Comparison of ENCODE assay signal across 29 cellular contexts in genomic region chr12:21998295-21998694, GRCh38.
"Had no signal": no experiment of that assay in that cellular context is flagged by ENCODE, and none has a peak within 500 bp of the region (broad histone marks: within the 10 kb centered on the region; RNA-seq: fewer than 3 reads in every experiment).

No MANE protein-coding gene starts in this region.

- H3K4me3 Mint-ChIP-seq: stimulated activated effector memory CD8-positive, alpha-beta T cell treated with anti-CD3 and anti-CD28 coated beads, Interleukin-12 subunit alpha, Interleukin-12 subunit beta, amount 100 ng/mL, for 72 hours; stimulated activated memory B cell treated with anti-CD40 and anti-IgM and Interleukin-4, amounts not matched to agents 10 μg/mL and 1 μg/mL and 100 μg/mL, for 72 hours; stimulated activated naive B cell treated with anti-CD40 and anti-IgM and Interleukin-4, amounts not matched to agents 10 μg/mL and 1 μg/mL and 100 μg/mL, for 72 hours; stimulated activated naive CD8-positive, alpha-beta T cell treated with anti-CD3 and anti-CD28 coated beads, Interleukin-15, amount 100 ng/mL, for 72 hours; stimulated activated naive CD8-positive, alpha-beta T cell treated with anti-CD3 and anti-CD28 coated beads, Interleukin-15, Interleukin-2, amounts not matched to agents 100 ng/mL and 50 ng/mL, for 24 hours; type B pancreatic cell had no signal

- H3K27ac Mint-ChIP-seq: stimulated activated effector memory CD8-positive, alpha-beta T cell treated with anti-CD3 and anti-CD28 coated beads, Interleukin-12 subunit alpha, Interleukin-12 subunit beta, amount 100 ng/mL, for 72 hours; stimulated activated memory B cell treated with anti-CD40 and anti-IgM and Interleukin-4, amounts not matched to agents 10 μg/mL and 1 μg/mL and 100 μg/mL, for 72 hours; stimulated activated naive B cell treated with anti-CD40 and anti-IgM and Interleukin-4, amounts not matched to agents 10 μg/mL and 1 μg/mL and 100 μg/mL, for 72 hours; stimulated activated naive CD8-positive, alpha-beta T cell treated with anti-CD3 and anti-CD28 coated beads, Interleukin-15, amount 100 ng/mL, for 72 hours; stimulated activated naive CD8-positive, alpha-beta T cell treated with anti-CD3 and anti-CD28 coated beads, Interleukin-15, Interleukin-2, amounts not matched to agents 100 ng/mL and 50 ng/mL, for 24 hours; type B pancreatic cell had no signal

- FAIRE-seq: urothelium cell line had no signal

- H3K9me3 ChIP-seq: stomach, suprapubic skin, testis, thoracic aorta, thyroid gland, tibial artery, tibial nerve, transverse colon, upper lobe of left lung, upper lobe of right lung, uterus, vagina had no signal

- ATAC-seq: stimulated activated effector memory CD8-positive, alpha-beta T cell treated with anti-CD3 and anti-CD28 coated beads, Interleukin-12 subunit alpha, Interleukin-12 subunit beta, amount 100 ng/mL, for 72 hours; stimulated activated memory B cell treated with anti-CD40 and anti-IgM and Interleukin-4, amounts not matched to agents 10 μg/mL and 1 μg/mL and 100 μg/mL, for 72 hours; stimulated activated naive B cell treated with anti-CD40 and anti-IgM and Interleukin-4, amounts not matched to agents 10 μg/mL and 1 μg/mL and 100 μg/mL, for 72 hours; stimulated activated naive CD8-positive, alpha-beta T cell treated with anti-CD3 and anti-CD28 coated beads, Interleukin-15, amount 100 ng/mL, for 72 hours; stimulated activated naive CD8-positive, alpha-beta T cell treated with anti-CD3 and anti-CD28 coated beads, Interleukin-15, Interleukin-2, amounts not matched to agents 100 U/mL and 50 U/mL, for 24 hours; upper lobe of right lung had no signal

- H3K4me3 ChIP-seq: stomach, suprapubic skin, testis, thoracic aorta, thyroid gland, tibial artery, tibial nerve, transverse colon, upper lobe of left lung, upper lobe of right lung, uterus, vagina had no signal

- H3K27me3 Mint-ChIP-seq: stimulated activated memory B cell treated with anti-CD40 and anti-IgM and Interleukin-4, amounts not matched to agents 10 μg/mL and 1 μg/mL and 100 μg/mL, for 72 hours; stimulated activated naive B cell treated with anti-CD40 and anti-IgM and Interleukin-4, amounts not matched to agents 10 μg/mL and 1 μg/mL and 100 μg/mL, for 72 hours; stimulated activated naive CD8-positive, alpha-beta T cell treated with anti-CD3 and anti-CD28 coated beads, Interleukin-15, amount 100 ng/mL, for 72 hours; stimulated activated naive CD8-positive, alpha-beta T cell treated with anti-CD3 and anti-CD28 coated beads, Interleukin-15, Interleukin-2, amounts not matched to agents 100 ng/mL and 50 ng/mL, for 24 hours had no signal

- H3K36me3 Mint-ChIP-seq: stimulated activated effector memory CD8-positive, alpha-beta T cell treated with anti-CD3 and anti-CD28 coated beads, Interleukin-12 subunit alpha, Interleukin-12 subunit beta, amount 100 ng/mL, for 72 hours; stimulated activated memory B cell treated with anti-CD40 and anti-IgM and Interleukin-4, amounts not matched to agents 10 μg/mL and 1 μg/mL and 100 μg/mL, for 72 hours; stimulated activated naive B cell treated with anti-CD40 and anti-IgM and Interleukin-4, amounts not matched to agents 10 μg/mL and 1 μg/mL and 100 μg/mL, for 72 hours; type B pancreatic cell had no signal

- H3K4me1 ChIP-seq: stomach, suprapubic skin, testis, thyroid gland, tibial artery, tibial nerve, transverse colon, upper lobe of left lung, upper lobe of right lung, uterus, vagina had no signal

- DNase-seq: stimulated activated CD4-positive, alpha-beta T cell treated with anti-CD3 and anti-CD28 coated beads, Interleukin-2, amount 100 ng/mL, for 48 hours; stimulated activated CD4-positive, alpha-beta T cell treated with anti-CD3 and anti-CD28 coated beads, Interleukin-4, amount 100 ng/mL, for 1 hour; stimulated activated CD4-positive, alpha-beta T cell treated with anti-CD3 and anti-CD28 coated beads, Interleukin-4, amount 100 ng/mL, for 24 hours; stimulated activated CD4-positive, alpha-beta T cell treated with anti-CD3 and anti-CD28 coated beads, Interleukin-4, amount 100 ng/mL, for 4 hours; stimulated activated CD8-positive, alpha-beta memory T cell treated with anti-CD3 and anti-CD28 coated beads, Interleukin-4, amount 100 ng/mL, for 48 hours; stimulated activated naive B cell treated with anti-CD40 and anti-IgM and Interleukin-4, amounts not matched to agents 10 μg/mL and 1 μg/mL and 100 μg/mL, for 72 hours; stimulated activated naive CD4-positive, alpha-beta T cell; stimulated activated naive CD4-positive, alpha-beta T cell treated with Interleukin-2 at 50 U/mL for 16 hours; stimulated activated naive CD8-positive, alpha-beta T cell treated with anti-CD3 and anti-CD28 coated beads, Interleukin-15, amount 100 ng/mL, for 72 hours; stimulated activated naive CD8-positive, alpha-beta T cell treated with anti-CD3 and anti-CD28 coated beads, Interleukin-15, Interleukin-2, amounts not matched to agents 100 U/mL and 50 U/mL, for 24 hours; stomach; substantia nigra; testis; thyroid gland; tibial artery; transverse colon; trophoblast cell; upper lobe of left lung; upper lobe of right lung; uterus had no signal

- H3K27ac ChIP-seq: stomach, suprapubic skin, testis, thoracic aorta, thyroid gland, tibial artery, tibial nerve, transverse colon, upper lobe of left lung, upper lobe of right lung, uterus, vagina had no signal

- H3K4me1 Mint-ChIP-seq: stimulated activated effector memory CD8-positive, alpha-beta T cell treated with anti-CD3 and anti-CD28 coated beads, Interleukin-12 subunit alpha, Interleukin-12 subunit beta, amount 100 ng/mL, for 72 hours; stimulated activated memory B cell treated with anti-CD40 and anti-IgM and Interleukin-4, amounts not matched to agents 10 μg/mL and 1 μg/mL and 100 μg/mL, for 72 hours; stimulated activated naive B cell treated with anti-CD40 and anti-IgM and Interleukin-4, amounts not matched to agents 10 μg/mL and 1 μg/mL and 100 μg/mL, for 72 hours had no signal

- H3K27me3 ChIP-seq: stomach, suprapubic skin, testis, thyroid gland, tibial artery, tibial nerve, transverse colon, upper lobe of left lung, upper lobe of right lung, uterus, vagina had no signal

- H3K9me3 Mint-ChIP-seq: stimulated activated effector memory CD8-positive, alpha-beta T cell treated with anti-CD3 and anti-CD28 coated beads, Interleukin-12 subunit alpha, Interleukin-12 subunit beta, amount 100 ng/mL, for 72 hours; stimulated activated memory B cell treated with anti-CD40 and anti-IgM and Interleukin-4, amounts not matched to agents 10 μg/mL and 1 μg/mL and 100 μg/mL, for 72 hours; stimulated activated naive B cell treated with anti-CD40 and anti-IgM and Interleukin-4, amounts not matched to agents 10 μg/mL and 1 μg/mL and 100 μg/mL, for 72 hours; stimulated activated naive CD8-positive, alpha-beta T cell treated with anti-CD3 and anti-CD28 coated beads, Interleukin-15, amount 100 ng/mL, for 72 hours; stimulated activated naive CD8-positive, alpha-beta T cell treated with anti-CD3 and anti-CD28 coated beads, Interleukin-15, Interleukin-2, amounts not matched to agents 100 ng/mL and 50 ng/mL, for 24 hours; type B pancreatic cell had no signal

- H3K36me3 ChIP-seq: stomach, suprapubic skin, thoracic aorta, thyroid gland, tibial artery, tibial nerve, transverse colon, upper lobe of left lung, upper lobe of right lung, uterus, vagina had no signal
